Comparison of ENCODE assay signal across 1 cellular context in the genomic region with DNA sequence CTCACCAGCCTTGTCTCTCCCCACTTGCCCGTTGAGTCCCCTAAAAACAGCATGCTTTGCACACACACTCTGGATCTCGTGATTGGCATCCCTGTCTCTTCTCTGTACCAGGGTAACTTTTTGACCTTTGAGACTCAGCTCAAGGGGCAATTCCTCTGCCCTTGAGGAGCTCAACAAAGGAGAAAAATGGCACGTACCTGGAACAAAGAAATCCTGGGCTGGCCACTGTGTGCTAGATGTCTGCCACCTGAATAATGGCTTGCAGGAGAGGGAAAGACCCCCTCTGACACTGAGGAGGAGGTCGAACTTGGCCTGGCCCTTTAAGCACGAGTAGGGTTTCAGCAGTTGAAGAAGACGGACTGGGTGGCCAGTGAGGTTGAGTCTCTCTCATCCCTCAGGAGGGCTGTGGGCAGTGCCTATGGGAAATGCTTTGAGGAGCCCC.
TF ChIP-seq lines count a peak whose summit lies in the region.

No MANE protein-coding gene starts in this region.

TF ChIP-seq in IMR-90, 13 proteins besides CTCF, POLR2A, EP300 and RAD21:
- no peak for TF ChIP-seq FOS (IDR thresholded peaks at IDR 0.05; ENCODE audit: low read depth, low read length)
- no peak for TF ChIP-seq NFE2L2 (IDR thresholded peaks at IDR 0.05; ENCODE audit: low read depth, low read length)
- TF ChIP-seq RFX5 (IDR thresholded peaks at IDR 0.05; ENCODE audit: low read depth, low read length) = no peak
- no peak for TF ChIP-seq CEBPB (IDR thresholded peaks at IDR 0.05; ENCODE audit: low read depth, low read length)
- no peak for TF ChIP-seq CHD1 (IDR thresholded peaks at IDR 0.05; ENCODE audit: low read depth, low read length)
- TF ChIP-seq SMC3 (IDR thresholded peaks at IDR 0.05; ENCODE audit: low read depth, low read length) = no peak
- no peak for TF ChIP-seq RCOR1 (IDR thresholded peaks at IDR 0.05; ENCODE audit: insufficient replicate concordance, low read length)
- no peak for TF ChIP-seq MAFK (IDR thresholded peaks at IDR 0.05; ENCODE audit: low read depth, low read length)
- TF ChIP-seq, protein P1, sequence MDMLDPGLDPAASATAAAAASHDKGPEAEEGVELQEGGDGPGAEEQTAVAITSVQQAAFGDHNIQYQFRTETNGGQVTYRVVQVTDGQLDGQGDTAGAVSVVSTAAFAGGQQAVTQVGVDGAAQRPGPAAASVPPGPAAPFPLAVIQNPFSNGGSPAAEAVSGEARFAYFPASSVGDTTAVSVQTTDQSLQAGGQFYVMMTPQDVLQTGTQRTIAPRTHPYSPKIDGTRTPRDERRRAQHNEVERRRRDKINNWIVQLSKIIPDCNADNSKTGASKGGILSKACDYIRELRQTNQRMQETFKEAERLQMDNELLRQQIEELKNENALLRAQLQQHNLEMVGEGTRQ (IDR thresholded peaks at IDR 0.05; ENCODE audit: low read depth, low read length) = no peak
- no peak for TF ChIP-seq BHLHE40 (IDR thresholded peaks at IDR 0.05; ENCODE audit: low read depth, low read length)
- no peak for TF ChIP-seq MAZ (IDR thresholded peaks at IDR 0.05; ENCODE audit: borderline replicate concordance, low read depth, low read length)
- TF ChIP-seq, protein P2, sequence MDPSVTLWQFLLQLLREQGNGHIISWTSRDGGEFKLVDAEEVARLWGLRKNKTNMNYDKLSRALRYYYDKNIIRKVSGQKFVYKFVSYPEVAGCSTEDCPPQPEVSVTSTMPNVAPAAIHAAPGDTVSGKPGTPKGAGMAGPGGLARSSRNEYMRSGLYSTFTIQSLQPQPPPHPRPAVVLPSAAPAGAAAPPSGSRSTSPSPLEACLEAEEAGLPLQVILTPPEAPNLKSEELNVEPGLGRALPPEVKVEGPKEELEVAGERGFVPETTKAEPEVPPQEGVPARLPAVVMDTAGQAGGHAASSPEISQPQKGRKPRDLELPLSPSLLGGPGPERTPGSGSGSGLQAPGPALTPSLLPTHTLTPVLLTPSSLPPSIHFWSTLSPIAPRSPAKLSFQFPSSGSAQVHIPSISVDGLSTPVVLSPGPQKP (IDR thresholded peaks at IDR 0.05; ENCODE audit: borderline replicate concordance, low read depth, low read length) = no peak
- TF ChIP-seq MXI1 (IDR thresholded peaks at IDR 0.05; ENCODE audit: borderline replicate concordance, low read depth, low read length) = no peak
TF ChIP-seq in IMR-90: peak in this region for 0.
